In the genomic region with DNA sequence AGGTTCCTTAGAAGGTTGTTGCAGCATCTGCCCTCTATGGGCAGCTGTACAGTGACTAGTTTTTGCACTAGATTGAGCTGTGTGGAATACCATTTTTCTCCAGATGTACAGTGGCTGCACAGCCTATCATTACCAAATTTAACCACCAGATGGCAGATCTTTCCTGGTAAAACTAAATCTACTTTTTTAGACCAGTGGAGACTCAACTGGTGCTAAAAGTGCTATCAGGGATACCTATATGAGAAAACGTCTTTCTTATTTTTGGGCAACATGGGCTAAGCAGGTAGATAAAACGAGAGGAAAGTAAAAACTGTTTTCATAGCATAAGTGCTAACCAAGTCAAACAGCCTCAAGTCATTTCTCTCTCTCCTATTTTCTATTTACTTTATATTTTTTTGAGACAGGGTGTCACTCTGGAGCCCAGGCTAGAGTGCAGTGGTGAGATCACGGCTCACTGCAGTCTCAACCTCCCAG, we compare ENCODE assay signal across 9 cellular contexts. TPM values are rescaled to one million over a fixed set of nuclear protein-coding genes. Genes with fewer than 3 reads are reported as not detected.
DNase-seq lines count a peak whose midpoint lies in the region; ATAC-seq, FAIRE-seq and TF ChIP-seq lines count a peak whose summit lies in the region.
"Had no signal": no experiment of that assay in that cellular context is flagged by ENCODE, and none has a peak within 500 bp of the region (broad histone marks: within the 10 kb centered on the region; RNA-seq: fewer than 3 reads in every experiment).

No MANE protein-coding gene starts in this region.

- H3K36me3 ChIP-seq in Loucy (ENCODE audit: insufficient read depth, low read length) (peaks cover 11% of the 10 kb centered on the region; the same call in 1 of the 2 replicates), mucosa of descending colon (ENCODE audit: low read depth) (no peaks in the 10 kb centered on the region)
- H3K36me3 ChIP-seq: BLaER1 had no signal

- H3K4me2 ChIP-seq in Loucy (ENCODE audit: low read depth, low read length, poor library complexity, severe bottlenecking), result no peak overlapping the region
- H3K4me2 ChIP-seq: BLaER1 had no signal

- ATAC-seq in GM21786 (IDR thresholded peaks at IDR 0.05; ENCODE audit: unreplicated experiment) (peak; percentile 86), mucosa of descending colon (peak; percentile 77), HG03139 (IDR thresholded peaks at IDR 0.05; ENCODE audit: unreplicated experiment) (no peak)

- FAIRE-seq in endometrium (lab: Jason Lieb, UNC), result peak; percentile 78

- no peaks in the 10 kb centered on the region for H3K27me3 ChIP-seq in Loucy (ENCODE audit: insufficient read depth, low read length, poor library complexity, severe bottlenecking)
- H3K27me3 ChIP-seq: BLaER1 had no signal

- H3K4me1 ChIP-seq in Loucy (ENCODE audit: insufficient read depth, low read length, poor library complexity, severe bottlenecking) (no peaks in the 10 kb centered on the region), mucosa of descending colon (ENCODE audit: low read depth) (no peaks in the 10 kb centered on the region)

- no peak overlapping the region for H3K9ac ChIP-seq in Loucy (ENCODE audit: low read depth, low read length, poor library complexity, severe bottlenecking)
- H3K9ac ChIP-seq: BLaER1 had no signal

- no peaks in the 10 kb centered on the region for H4K20me1 ChIP-seq in Loucy (ENCODE audit: insufficient read depth, low read length, poor library complexity, severe bottlenecking)
- H4K20me1 ChIP-seq: BLaER1 had no signal

- H3K9me3 ChIP-seq in Loucy (ENCODE audit: insufficient read depth, low read depth, low read length) (no peaks in the 10 kb centered on the region), mucosa of descending colon (no peaks in the 10 kb centered on the region)
- H3K9me3 ChIP-seq: BLaER1 had no signal

- TF ChIP-seq CTCF in Loucy (conservative IDR thresholded peaks at IDR 0.05; ENCODE audit: low read length) (peak; percentile 86), mucosa of descending colon (IDR thresholded peaks at IDR 0.05) (peak; percentile 63)

- H3K4me3 ChIP-seq in Loucy (ENCODE audit: low read length, poor library complexity, severe bottlenecking), result no peak overlapping the region
- no peak overlapping the region for H3K4me3 ChIP-seq in mucosa of descending colon
- H3K4me3 ChIP-seq: BLaER1 had no signal

- H2AFZ ChIP-seq in Loucy (ENCODE audit: low read length), result no peak overlapping the region

- no peaks in the 10 kb centered on the region for H3K9me2 ChIP-seq in Loucy (replicated peaks; ENCODE audit: low read depth, low read length)

- DNase-seq in DMS79 treated with DMSO at 0.1 percent for 48 hours (lab: John Stamatoyannopoulos, UW) (peak; percentile 5), DMS79 (lab: John Stamatoyannopoulos, UW) (no peak), RPMI7951 (ENCODE audit: low read depth) (peak; percentile 74), mucosa of descending colon (peak in 1 of 3 donors; percentile 72)

- intact Hi-C loops in mucosa of descending colon (cut with DNase I, micrococcal nuclease), result loop anchor here in 1 of 2 donors (5.0 kb wide), 1 partner anchor 398 kb away; no protein-coding TSS in a partner anchor

- H3F3A ChIP-seq in Loucy (ENCODE audit: low read depth), result no peaks in the 10 kb centered on the region; the same call in 1 of the 2 replicates

- no peaks in the 10 kb centered on the region for H3K79me2 ChIP-seq in Loucy (ENCODE audit: insufficient read depth, low read length)

RNA-seq across cellular contexts. Expression of gene IGSF10, which starts 21.2 kb away (rescaled TPM):
- 0.36 and 0.59 TPM in 2 replicates for total RNA-seq in RPMI7951 (2014; rRNA removed; shearing (Covaris generic))
- total RNA-seq in mucosa of descending colon, result 1 to 10 TPM; 1.0 to 1.6 (median 1.3) TPM

RNA-seq across cellular contexts. Expression of gene P2RY12, which starts 55.1 kb away (rescaled TPM):
- total RNA-seq in RPMI7951 (2014; rRNA removed; shearing (Covaris generic)), result not detected in 2 replicates
- 1 to 10 TPM in 2 of 3 donors, under 1 TPM in 1; 0.32 to 3.4 (median 1.0) TPM for total RNA-seq in mucosa of descending colon
